Comparison of ENCODE assay signal across 10 cellular contexts in genomic region chr14:91400696-91401095, GRCh38. TPM values are rescaled to one million over a fixed set of nuclear protein-coding genes. Genes with fewer than 3 reads are reported as not detected.
DNase-seq lines count a peak whose midpoint lies in the region; ATAC-seq, FAIRE-seq and TF ChIP-seq lines count a peak whose summit lies in the region.
"Had no signal": no experiment of that assay in that cellular context is flagged by ENCODE, and none has a peak within 500 bp of the region (broad histone marks: within the 10 kb centered on the region; RNA-seq: fewer than 3 reads in every experiment).

No MANE protein-coding gene starts in this region.

- no peak for FAIRE-seq in GM12891 (lab: Jason Lieb, UNC)

- peak overlapping the region; percentile 97 for H3K27ac Mint-ChIP-seq in stimulated activated naive CD8-positive, alpha-beta T cell treated with anti-CD3 and anti-CD28 coated beads, Interleukin-15, Interleukin-2, amounts not matched to agents 100 ng/mL and 50 ng/mL, for 24 hours
- peak overlapping the region; percentile 80 for H3K27ac Mint-ChIP-seq in activated T-helper 2 cell treated with anti-CD3 and anti-CD28 coated beads, Interferon-gamma antibody, Interleukin-2, Interleukin-4, amounts not matched to agents 10 μg/mL and 5 μg/mL and 100 μg/mL, durations not matched to agents 14 hours and 24 hours and 36 hours

- H3K9me3 Mint-ChIP-seq in stimulated activated naive CD8-positive, alpha-beta T cell treated with anti-CD3 and anti-CD28 coated beads, Interleukin-15, Interleukin-2, amounts not matched to agents 100 ng/mL and 50 ng/mL, for 24 hours = no peaks in the 10 kb centered on the region
- no peaks in the 10 kb centered on the region for H3K9me3 Mint-ChIP-seq in activated T-helper 2 cell treated with anti-CD3 and anti-CD28 coated beads, Interferon-gamma antibody, Interleukin-2, Interleukin-4, amounts not matched to agents 10 μg/mL and 5 μg/mL and 100 μg/mL, durations not matched to agents 14 hours and 24 hours and 36 hours

- peaks cover 17% of the 10 kb centered on the region for H3K36me3 Mint-ChIP-seq in stimulated activated naive CD8-positive, alpha-beta T cell treated with anti-CD3 and anti-CD28 coated beads, Interleukin-15, Interleukin-2, amounts not matched to agents 100 ng/mL and 50 ng/mL, for 24 hours (ENCODE audit: low read depth)
- H3K36me3 Mint-ChIP-seq in activated T-helper 2 cell treated with anti-CD3 and anti-CD28 coated beads, Interferon-gamma antibody, Interleukin-2, Interleukin-4, amounts not matched to agents 10 μg/mL and 5 μg/mL and 100 μg/mL, durations not matched to agents 14 hours and 24 hours and 36 hours (ENCODE audit: low read depth) = peaks cover 46% of the 10 kb centered on the region

- no peak for ATAC-seq in stimulated activated naive CD8-positive, alpha-beta T cell treated with anti-CD3 and anti-CD28 coated beads, Interleukin-15, Interleukin-2, amounts not matched to agents 100 U/mL and 50 U/mL, for 24 hours
- ATAC-seq in HG03025 (IDR thresholded peaks at IDR 0.05; ENCODE audit: low FRiP score, unreplicated experiment) = no peak

- no peak for DNase-seq in stimulated activated naive CD8-positive, alpha-beta T cell treated with anti-CD3 and anti-CD28 coated beads, Interleukin-15, Interleukin-2, amounts not matched to agents 100 U/mL and 50 U/mL, for 24 hours
- no peak for DNase-seq in activated T-helper 2 cell treated with anti-CD3 and anti-CD28 coated beads, Interferon-gamma antibody, Interleukin-2, Interleukin-4, amounts not matched to agents 10 μg/mL and 5 μg/mL and 100 μg/mL, durations not matched to agents 14 hours and 24 hours and 36 hours (ENCODE audit: low spot score)
- DNase-seq in kidney tubule cell (ENCODE audit: low spot score) (peak; percentile 12), OCI-M1 (lab: John Stamatoyannopoulos, UW) (no peak), NCI-H1417 treated with DMSO at 0.1 percent for 48 hours (lab: John Stamatoyannopoulos, UW) (no peak), GM12891 (ENCODE audit: insufficient read length, low spot score) (no peak)
- DNase-seq: KBM-7, NCI-H524 treated with DMSO at 0.1 percent for 48 hours had no signal

- H3K4me1 Mint-ChIP-seq in stimulated activated naive CD8-positive, alpha-beta T cell treated with anti-CD3 and anti-CD28 coated beads, Interleukin-15, Interleukin-2, amounts not matched to agents 100 ng/mL and 50 ng/mL, for 24 hours (ENCODE audit: low read depth) = peaks cover 99% of the 10 kb centered on the region
- peaks cover 72% of the 10 kb centered on the region for H3K4me1 Mint-ChIP-seq in activated T-helper 2 cell treated with anti-CD3 and anti-CD28 coated beads, Interferon-gamma antibody, Interleukin-2, Interleukin-4, amounts not matched to agents 10 μg/mL and 5 μg/mL and 100 μg/mL, durations not matched to agents 14 hours and 24 hours and 36 hours (ENCODE audit: low read depth)

- H3K27me3 Mint-ChIP-seq in stimulated activated naive CD8-positive, alpha-beta T cell treated with anti-CD3 and anti-CD28 coated beads, Interleukin-15, Interleukin-2, amounts not matched to agents 100 ng/mL and 50 ng/mL, for 24 hours = no peaks in the 10 kb centered on the region
- H3K27me3 Mint-ChIP-seq in activated T-helper 2 cell treated with anti-CD3 and anti-CD28 coated beads, Interferon-gamma antibody, Interleukin-2, Interleukin-4, amounts not matched to agents 10 μg/mL and 5 μg/mL and 100 μg/mL, durations not matched to agents 14 hours and 24 hours and 36 hours (ENCODE audit: low read depth) = no peaks in the 10 kb centered on the region

- intact Hi-C loops in activated T-helper 2 cell treated with anti-CD3 and anti-CD28 coated beads, Interferon-gamma antibody, Interleukin-2, Interleukin-4, amounts not matched to agents 10 μg/mL and 5 μg/mL and 100 μg/mL, durations not matched to agents 14 hours and 24 hours and 36 hours (cut with micrococcal nuclease) = no loop called here

- peak overlapping the region; percentile 95 for H3K4me3 Mint-ChIP-seq in stimulated activated naive CD8-positive, alpha-beta T cell treated with anti-CD3 and anti-CD28 coated beads, Interleukin-15, Interleukin-2, amounts not matched to agents 100 ng/mL and 50 ng/mL, for 24 hours
- peak overlapping the region; percentile 95 for H3K4me3 Mint-ChIP-seq in activated T-helper 2 cell treated with anti-CD3 and anti-CD28 coated beads, Interferon-gamma antibody, Interleukin-2, Interleukin-4, amounts not matched to agents 10 μg/mL and 5 μg/mL and 100 μg/mL, durations not matched to agents 14 hours and 24 hours and 36 hours (ENCODE audit: low read depth)

- TF ChIP-seq POLR2A in GM12891 (IDR thresholded peaks at IDR 0.05; ENCODE audit: low read depth, low read length) = no peak

TF ChIP-seq in GM12891, 5 proteins besides CTCF, POLR2A, EP300 and RAD21:
- TF ChIP-seq TAF1 (IDR thresholded peaks at IDR 0.05; ENCODE audit: low read depth, low read length) (no peak), POLR2AphosphoS5 (IDR thresholded peaks at IDR 0.05; ENCODE audit: low read depth, low read length) (no peak), SPI1 (IDR thresholded peaks at IDR 0.05; ENCODE audit: low read depth, low read length) (no peak), POU2F2 (IDR thresholded peaks at IDR 0.05; ENCODE audit: low read depth, low read length) (no peak), PAX5 (IDR thresholded peaks at IDR 0.05; ENCODE audit: insufficient read depth, low read length, severe bottlenecking) (no peak)

RNA-seq across cellular contexts. Expression of gene CCDC88C, which starts 16.9 kb away (rescaled TPM):
- 95.3 and 100 TPM in 2 replicates for total RNA-seq in activated T-helper 2 cell treated with anti-CD3 and anti-CD28 coated beads, Interferon-gamma antibody, Interleukin-2, Interleukin-4, amounts not matched to agents 10 μg/mL and 5 μg/mL and 100 μg/mL, durations not matched to agents 14 hours and 24 hours and 36 hours
- 32.5 TPM for polyA plus RNA-seq in GM12891 (2012; ENCODE audit: low read depth, missing spikeins)
